Comparison of ENCODE assay signal across 13 cellular contexts in genomic region chr17:3770471-3770870, GRCh38. TPM values are rescaled to one million over a fixed set of nuclear protein-coding genes. Genes with fewer than 3 reads are reported as not detected.
DNase-seq lines count a peak whose midpoint lies in the region; ATAC-seq, FAIRE-seq and TF ChIP-seq lines count a peak whose summit lies in the region.
"Had no signal": no experiment of that assay in that cellular context is flagged by ENCODE, and none has a peak within 500 bp of the region (broad histone marks: within the 10 kb centered on the region; RNA-seq: fewer than 3 reads in every experiment).

No MANE protein-coding gene starts in this region.

- peaks cover 0 to under 1% of the 10 kb centered on the region in 2 donors for H3K27me3 Mint-ChIP-seq in CD8-positive, alpha-beta memory T cell
- no peaks in the 10 kb centered on the region for H3K27me3 Mint-ChIP-seq in activated naive CD8-positive, alpha-beta T cell
- H3K27me3 Mint-ChIP-seq in natural killer cell treated with Interleukin-12 subunit alpha and Interleukin-12 subunit beta and Interleukin-15 and Interleukin-18, amount 100 ng/mL, for 72 hours, result no peaks in the 10 kb centered on the region

- DNase-seq in CD8-positive, alpha-beta memory T cell, result peak; percentile 43 to 89 (median 77)
- DNase-seq in KBM-7 (peak; percentile 35), D721Med (ENCODE audit: insufficient read length, low spot score) (no peak)
- DNase-seq in natural killer cell treated with Interleukin-12 subunit alpha and Interleukin-12 subunit beta and Interleukin-15 and Interleukin-18, amount 100 ng/mL, for 72 hours (ENCODE audit: low spot score), result peak; percentile 76
- DNase-seq: activated naive CD4-positive, alpha-beta T cell treated with anti-CD3 and anti-CD28 coated beads, Interleukin-2, amount 50 U/mL, for 16 hours; C1 segment of cervical spinal cord; NCI-H526; stimulated activated CD4-positive, alpha-beta T cell treated with anti-CD3 and anti-CD28 coated beads, Interleukin-4, amount 100 ng/mL, for 1 hour had no signal

- no peaks in the 10 kb centered on the region for H3K9me3 ChIP-seq in CD8-positive, alpha-beta memory T cell (ENCODE audit: low read length)

- H3K36me3 ChIP-seq in CD8-positive, alpha-beta memory T cell (ENCODE audit: insufficient read depth, low read length), result no peaks in the 10 kb centered on the region

- H3K36me3 Mint-ChIP-seq in CD8-positive, alpha-beta memory T cell, result peaks cover 2 to 14% (median 4%) of the 10 kb centered on the region in 3 donors
- peaks cover 3% of the 10 kb centered on the region for H3K36me3 Mint-ChIP-seq in activated naive CD8-positive, alpha-beta T cell
- H3K36me3 Mint-ChIP-seq in natural killer cell treated with Interleukin-12 subunit alpha and Interleukin-12 subunit beta and Interleukin-15 and Interleukin-18, amount 100 ng/mL, for 72 hours, result no peaks in the 10 kb centered on the region
- H3K36me3 Mint-ChIP-seq: mesothelial cell of epicardium had no signal

- H3K9me3 Mint-ChIP-seq in CD8-positive, alpha-beta memory T cell, result no peaks in the 10 kb centered on the region
- no peaks in the 10 kb centered on the region for H3K9me3 Mint-ChIP-seq in activated naive CD8-positive, alpha-beta T cell (ENCODE audit: low read depth)
- no peaks in the 10 kb centered on the region for H3K9me3 Mint-ChIP-seq in natural killer cell treated with Interleukin-12 subunit alpha and Interleukin-12 subunit beta and Interleukin-15 and Interleukin-18, amount 100 ng/mL, for 72 hours

- ATAC-seq in natural killer cell treated with Interleukin-12 subunit alpha and Interleukin-12 subunit beta and Interleukin-15 and Interleukin-18, amount 100 ng/mL, for 72 hours, result peak; percentile 76 to 87
- ATAC-seq in HG02588 (IDR thresholded peaks at IDR 0.05; ENCODE audit: unreplicated experiment) (no peak), GM21515 (IDR thresholded peaks at IDR 0.05; ENCODE audit: unreplicated experiment) (no peak), GM19455 (IDR thresholded peaks at IDR 0.05; ENCODE audit: unreplicated experiment) (no peak)

- no peak for FAIRE-seq in D721Med (lab: Jason Lieb, UNC)

- POLR2A ChIA-PET in CD8-positive, alpha-beta memory T cell (lab: Charles Lee), result interaction anchor here (0.7 to 1.3 kb wide), 3 partner anchors 9 to 26 kb away, joined by 4 to 5 read pairs (median 4); no protein-coding TSS in a partner anchor

- peaks cover 61 to 77% (median 73%) of the 10 kb centered on the region in 3 donors for H3K4me1 Mint-ChIP-seq in CD8-positive, alpha-beta memory T cell
- H3K4me1 Mint-ChIP-seq in activated naive CD8-positive, alpha-beta T cell (ENCODE audit: low read depth), result peaks cover 60% of the 10 kb centered on the region
- H3K4me1 Mint-ChIP-seq in natural killer cell treated with Interleukin-12 subunit alpha and Interleukin-12 subunit beta and Interleukin-15 and Interleukin-18, amount 100 ng/mL, for 72 hours (ENCODE audit: low read depth in 2 of 2), result peaks cover 52 to 64% of the 10 kb centered on the region in 2 donors
- H3K4me1 Mint-ChIP-seq: mesothelial cell of epicardium had no signal

- H3K27ac Mint-ChIP-seq in CD8-positive, alpha-beta memory T cell, result peak overlapping the region; percentile 87 to 99 (median 92)
- peak overlapping the region; percentile 83 for H3K27ac Mint-ChIP-seq in activated naive CD8-positive, alpha-beta T cell
- peak overlapping the region; percentile 77 to 97 for H3K27ac Mint-ChIP-seq in natural killer cell treated with Interleukin-12 subunit alpha and Interleukin-12 subunit beta and Interleukin-15 and Interleukin-18, amount 100 ng/mL, for 72 hours
- H3K27ac Mint-ChIP-seq: mesothelial cell of epicardium had no signal

- CTCF ChIA-PET in CD8-positive, alpha-beta memory T cell (lab: Charles Lee), result interaction anchor here (1.1 to 1.7 kb wide), 2 partner anchors 21 to 32 kb away, joined by 3 to 14 read pairs; no protein-coding TSS in a partner anchor

- H3K4me3 Mint-ChIP-seq in CD8-positive, alpha-beta memory T cell, result peak overlapping the region; percentile 61 to 81 (median 75)
- peak overlapping the region; percentile 40 for H3K4me3 Mint-ChIP-seq in activated naive CD8-positive, alpha-beta T cell
- H3K4me3 Mint-ChIP-seq in natural killer cell treated with Interleukin-12 subunit alpha and Interleukin-12 subunit beta and Interleukin-15 and Interleukin-18, amount 100 ng/mL, for 72 hours, result peak overlapping the region; percentile 58
- H3K4me3 Mint-ChIP-seq: mesothelial cell of epicardium had no signal

- H3K27ac ChIP-seq in CD8-positive, alpha-beta memory T cell (ENCODE audit: low read depth, low read length), result peak overlapping the region; percentile 48

- H3K4me3 ChIP-seq in CD8-positive, alpha-beta memory T cell (ENCODE audit: low read length), result no peak overlapping the region

- TF ChIP-seq CTCF in D721Med (IDR thresholded peaks at IDR 0.05; ENCODE audit: insufficient read depth, missing control alignments), result no peak

- H3K27me3 ChIP-seq in CD8-positive, alpha-beta memory T cell (ENCODE audit: insufficient read depth, low read length, poor library complexity, severe bottlenecking), result no peaks in the 10 kb centered on the region

- peaks cover 52% of the 10 kb centered on the region for H3K4me1 ChIP-seq in CD8-positive, alpha-beta memory T cell (ENCODE audit: insufficient read depth, low read length)

- in situ Hi-C loops in KBM-7 (cut with MboI; ENCODE audit: low pct_unique_long_range_greater_than_20kb, low sequenced_read_pairs), result no loop called here

RNA-seq across cellular contexts. Expression of gene ITGAE, which starts 30.5 kb away (rescaled TPM):
- 10 to 100 TPM; 46.6 to 47.3 TPM for total RNA-seq in CD8-positive, alpha-beta memory T cell
- 66.6 TPM for polyA plus RNA-seq in CD8-positive, alpha-beta memory T cell
- 10 to 100 TPM; 73.9 to 97.8 TPM for total RNA-seq in natural killer cell treated with Interleukin-12 subunit alpha and Interleukin-12 subunit beta and Interleukin-15 and Interleukin-18, amount 100 ng/mL, for 72 hours

RNA-seq across cellular contexts. Expression of gene HASPIN, which starts 46.8 kb away (rescaled TPM):
- 10 to 100 TPM; 16.0 to 16.6 TPM for total RNA-seq in CD8-positive, alpha-beta memory T cell
- 0.09 TPM for polyA plus RNA-seq in CD8-positive, alpha-beta memory T cell
- 10 to 100 TPM; 44.2 to 64.6 TPM for total RNA-seq in natural killer cell treated with Interleukin-12 subunit alpha and Interleukin-12 subunit beta and Interleukin-15 and Interleukin-18, amount 100 ng/mL, for 72 hours

Comparison
In these comparisons a context has a peak if more than half of its experiments do, and no peak if none do; other contexts are left out.
1. ATAC-seq: peak in natural killer cell treated with Interleukin-12 subunit alpha and Interleukin-12 subunit beta and Interleukin-15 and Interleukin-18, amount 100 ng/mL, for 72 hours (2 of 2); none in HG02588 (single experiment), GM21515 (single experiment) and GM19455 (single experiment).
2. Peak in every context shown above with its lines, with median percentiles within 50 percentile points of each other: H3K27ac Mint-ChIP-seq and H3K4me3 Mint-ChIP-seq.